Comparison of ENCODE assay signal across 1 cellular context in the genomic region with DNA sequence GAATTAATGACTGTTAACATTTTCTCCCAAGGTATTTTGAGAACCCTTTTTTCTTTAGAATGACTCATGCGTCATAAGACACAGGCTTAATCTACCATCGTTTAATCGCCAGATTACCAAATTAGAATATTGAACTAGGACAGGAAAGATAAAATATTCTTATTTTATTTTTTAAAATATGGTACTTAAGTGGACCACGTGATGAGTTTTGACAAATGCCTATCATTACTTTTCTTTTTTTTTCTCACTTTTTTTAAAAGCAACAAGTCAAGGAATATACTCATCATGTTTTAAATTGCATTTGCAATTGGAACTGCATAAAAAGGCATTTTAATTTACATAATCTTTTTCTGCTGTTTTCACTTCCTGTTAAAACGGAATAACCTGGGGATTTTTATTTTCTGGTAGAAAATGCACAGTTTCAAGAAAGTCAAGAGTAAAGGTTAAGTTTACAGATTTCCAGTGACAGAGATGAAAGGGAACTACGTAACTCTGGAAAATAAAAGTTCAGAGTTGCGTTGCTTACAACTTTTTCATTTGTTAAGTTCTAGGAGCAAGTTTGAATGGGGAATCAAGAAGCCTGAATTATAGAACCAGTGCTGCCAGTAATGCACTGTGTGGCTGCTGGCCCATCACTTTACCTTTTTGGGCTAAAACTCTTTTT.
TF ChIP-seq lines count a peak whose summit lies in the region.

No MANE protein-coding gene starts in this region.

TF ChIP-seq in HepG2, 621 proteins besides CTCF, POLR2A, EP300 and RAD21 (continued from another document and continues in another):
- TF ChIP-seq, protein P1, sequence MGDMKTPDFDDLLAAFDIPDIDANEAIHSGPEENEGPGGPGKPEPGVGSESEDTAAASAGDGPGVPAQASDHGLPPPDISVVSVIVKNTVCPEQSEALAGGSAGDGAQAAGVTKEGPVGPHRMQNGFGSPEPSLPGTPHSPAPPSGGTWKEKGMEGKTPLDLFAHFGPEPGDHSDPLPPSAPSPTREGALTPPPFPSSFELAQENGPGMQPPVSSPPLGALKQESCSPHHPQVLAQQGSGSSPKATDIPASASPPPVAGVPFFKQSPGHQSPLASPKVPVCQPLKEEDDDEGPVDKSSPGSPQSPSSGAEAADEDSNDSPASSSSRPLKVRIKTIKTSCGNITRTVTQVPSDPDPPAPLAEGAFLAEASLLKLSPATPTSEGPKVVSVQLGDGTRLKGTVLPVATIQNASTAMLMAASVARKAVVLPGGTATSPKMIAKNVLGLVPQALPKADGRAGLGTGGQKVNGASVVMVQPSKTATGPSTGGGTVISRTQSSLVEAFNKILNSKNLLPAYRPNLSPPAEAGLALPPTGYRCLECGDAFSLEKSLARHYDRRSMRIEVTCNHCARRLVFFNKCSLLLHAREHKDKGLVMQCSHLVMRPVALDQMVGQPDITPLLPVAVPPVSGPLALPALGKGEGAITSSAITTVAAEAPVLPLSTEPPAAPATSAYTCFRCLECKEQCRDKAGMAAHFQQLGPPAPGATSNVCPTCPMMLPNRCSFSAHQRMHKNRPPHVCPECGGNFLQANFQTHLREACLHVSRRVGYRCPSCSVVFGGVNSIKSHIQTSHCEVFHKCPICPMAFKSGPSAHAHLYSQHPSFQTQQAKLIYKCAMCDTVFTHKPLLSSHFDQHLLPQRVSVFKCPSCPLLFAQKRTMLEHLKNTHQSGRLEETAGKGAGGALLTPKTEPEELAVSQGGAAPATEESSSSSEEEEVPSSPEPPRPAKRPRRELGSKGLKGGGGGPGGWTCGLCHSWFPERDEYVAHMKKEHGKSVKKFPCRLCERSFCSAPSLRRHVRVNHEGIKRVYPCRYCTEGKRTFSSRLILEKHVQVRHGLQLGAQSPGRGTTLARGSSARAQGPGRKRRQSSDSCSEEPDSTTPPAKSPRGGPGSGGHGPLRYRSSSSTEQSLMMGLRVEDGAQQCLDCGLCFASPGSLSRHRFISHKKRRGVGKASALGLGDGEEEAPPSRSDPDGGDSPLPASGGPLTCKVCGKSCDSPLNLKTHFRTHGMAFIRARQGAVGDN (CRISPR knock-in tag; IDR thresholded peaks at IDR 0.05), result no peak
- TF ChIP-seq NR1H2 (CRISPR knock-in tag; IDR thresholded peaks at IDR 0.05; ENCODE audit: borderline replicate concordance, low read depth) (no peak), ATF1 (CRISPR knock-in tag; IDR thresholded peaks at IDR 0.05) (peak; percentile 34; the same call in 1 of the 2 replicates), ZNF235 (CRISPR knock-in tag; IDR thresholded peaks at IDR 0.05; ENCODE audit: borderline replicate concordance) (no peak), NFIC (IDR thresholded peaks at IDR 0.05; ENCODE audit: low read length) (0 out of 2 replicates have a peak, but pooled peaks have one; percentile 62), ZNF670 (CRISPR knock-in tag; IDR thresholded peaks at IDR 0.05; ENCODE audit: borderline replicate concordance) (no peak), ZNF292 (CRISPR knock-in tag; IDR thresholded peaks at IDR 0.05; ENCODE audit: borderline replicate concordance, low read depth) (no peak), AHR (CRISPR knock-in tag; IDR thresholded peaks at IDR 0.05) (no peak), SAP130 (CRISPR knock-in tag; IDR thresholded peaks at IDR 0.05; ENCODE audit: low read depth) (peak; percentile 65), CREM (IDR thresholded peaks at IDR 0.05) (peak; percentile 81), CREM (CRISPR knock-in tag; IDR thresholded peaks at IDR 0.05) (no peak), RXRB (CRISPR knock-in tag; IDR thresholded peaks at IDR 0.05; ENCODE audit: borderline replicate concordance) (peak; percentile 37; the same call in 1 of the 2 replicates), HDAC1 (CRISPR knock-in tag; IDR thresholded peaks at IDR 0.05) (0 out of 2 replicates have a peak, but pooled peaks have one; percentile 27), MYC (CRISPR knock-in tag; IDR thresholded peaks at IDR 0.05; ENCODE audit: borderline replicate concordance) (no peak), ZKSCAN1 (IDR thresholded peaks at IDR 0.05; ENCODE audit: low read length) (no peak), ARHGAP35 (CRISPR knock-in tag; IDR thresholded peaks at IDR 0.05; ENCODE audit: borderline replicate concordance) (no peak), ZNF484 (CRISPR knock-in tag; IDR thresholded peaks at IDR 0.05; ENCODE audit: borderline replicate concordance, low read depth) (no peak), NR2F2 (IDR thresholded peaks at IDR 0.05; ENCODE audit: borderline replicate concordance, low read depth) (peak; percentile 61; the same call in 1 of the 2 replicates), ZNF547 (CRISPR knock-in tag; IDR thresholded peaks at IDR 0.05) (no peak), BCL6 (CRISPR knock-in tag; IDR thresholded peaks at IDR 0.05) (peak; percentile 79), HMG20A (CRISPR knock-in tag; IDR thresholded peaks at IDR 0.05; ENCODE audit: borderline replicate concordance) (peak; percentile 65; the same call in 1 of the 2 replicates), ZMYM3 (CRISPR knock-in tag; IDR thresholded peaks at IDR 0.05) (no peak), GPN1 (CRISPR knock-in tag; IDR thresholded peaks at IDR 0.05; ENCODE audit: borderline replicate concordance) (no peak), DR1 (CRISPR knock-in tag; IDR thresholded peaks at IDR 0.05) (no peak), ZNF451 (CRISPR knock-in tag; IDR thresholded peaks at IDR 0.05) (no peak), ZNF207 (IDR thresholded peaks at IDR 0.05; ENCODE audit: borderline replicate concordance) (no peak), ZNF205 (CRISPR knock-in tag; IDR thresholded peaks at IDR 0.05) (no peak), ZNF225 (CRISPR knock-in tag; IDR thresholded peaks at IDR 0.05) (no peak), ZNF124 (CRISPR knock-in tag; IDR thresholded peaks at IDR 0.05) (no peak), MBD4 (IDR thresholded peaks at IDR 0.05; ENCODE audit: borderline replicate concordance, low read length) (no peak), MLLT10 (CRISPR knock-in tag; IDR thresholded peaks at IDR 0.05) (no peak), PTBP1 (IDR thresholded peaks at IDR 0.05; ENCODE audit: low read depth, low read length, poor library complexity, severe bottlenecking) (no peak), ZNF33B (CRISPR knock-in tag; IDR thresholded peaks at IDR 0.05) (no peak), KLF12 (CRISPR knock-in tag; IDR thresholded peaks at IDR 0.05; ENCODE audit: borderline replicate concordance) (no peak), MIER3 (CRISPR knock-in tag; IDR thresholded peaks at IDR 0.05; ENCODE audit: borderline replicate concordance) (no peak), ZNF720 (CRISPR knock-in tag; IDR thresholded peaks at IDR 0.05) (no peak), FLYWCH1 (CRISPR knock-in tag; IDR thresholded peaks at IDR 0.05) (no peak)
- TF ChIP-seq, protein P2, sequence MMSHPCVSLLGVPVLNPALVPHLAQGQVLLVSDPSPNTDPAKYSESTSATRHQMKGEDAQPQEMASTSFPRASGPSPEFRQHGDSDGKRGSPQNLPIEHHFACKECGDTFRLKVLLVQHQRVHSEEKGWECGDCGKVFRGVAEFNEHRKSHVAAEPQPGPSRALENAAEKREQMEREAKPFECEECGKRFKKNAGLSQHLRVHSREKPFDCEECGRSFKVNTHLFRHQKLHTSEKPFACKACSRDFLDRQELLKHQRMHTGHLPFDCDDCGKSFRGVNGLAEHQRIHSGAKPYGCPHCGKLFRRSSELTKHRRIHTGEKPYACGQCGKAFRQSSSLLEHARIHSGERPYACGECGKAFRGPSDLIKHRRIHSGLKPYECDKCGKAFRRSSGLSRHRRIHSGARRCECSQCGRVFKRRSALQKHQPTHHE (CRISPR knock-in tag; IDR thresholded peaks at IDR 0.05; ENCODE audit: borderline replicate concordance), result no peak
- TF ChIP-seq, protein P3, sequence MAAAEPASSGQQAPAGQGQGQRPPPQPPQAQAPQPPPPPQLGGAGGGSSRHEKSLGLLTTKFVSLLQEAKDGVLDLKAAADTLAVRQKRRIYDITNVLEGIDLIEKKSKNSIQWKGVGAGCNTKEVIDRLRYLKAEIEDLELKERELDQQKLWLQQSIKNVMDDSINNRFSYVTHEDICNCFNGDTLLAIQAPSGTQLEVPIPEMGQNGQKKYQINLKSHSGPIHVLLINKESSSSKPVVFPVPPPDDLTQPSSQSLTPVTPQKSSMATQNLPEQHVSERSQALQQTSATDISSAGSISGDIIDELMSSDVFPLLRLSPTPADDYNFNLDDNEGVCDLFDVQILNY (CRISPR knock-in tag; conservative IDR thresholded peaks at IDR 0.05), result no peak
- TF ChIP-seq, protein P4, sequence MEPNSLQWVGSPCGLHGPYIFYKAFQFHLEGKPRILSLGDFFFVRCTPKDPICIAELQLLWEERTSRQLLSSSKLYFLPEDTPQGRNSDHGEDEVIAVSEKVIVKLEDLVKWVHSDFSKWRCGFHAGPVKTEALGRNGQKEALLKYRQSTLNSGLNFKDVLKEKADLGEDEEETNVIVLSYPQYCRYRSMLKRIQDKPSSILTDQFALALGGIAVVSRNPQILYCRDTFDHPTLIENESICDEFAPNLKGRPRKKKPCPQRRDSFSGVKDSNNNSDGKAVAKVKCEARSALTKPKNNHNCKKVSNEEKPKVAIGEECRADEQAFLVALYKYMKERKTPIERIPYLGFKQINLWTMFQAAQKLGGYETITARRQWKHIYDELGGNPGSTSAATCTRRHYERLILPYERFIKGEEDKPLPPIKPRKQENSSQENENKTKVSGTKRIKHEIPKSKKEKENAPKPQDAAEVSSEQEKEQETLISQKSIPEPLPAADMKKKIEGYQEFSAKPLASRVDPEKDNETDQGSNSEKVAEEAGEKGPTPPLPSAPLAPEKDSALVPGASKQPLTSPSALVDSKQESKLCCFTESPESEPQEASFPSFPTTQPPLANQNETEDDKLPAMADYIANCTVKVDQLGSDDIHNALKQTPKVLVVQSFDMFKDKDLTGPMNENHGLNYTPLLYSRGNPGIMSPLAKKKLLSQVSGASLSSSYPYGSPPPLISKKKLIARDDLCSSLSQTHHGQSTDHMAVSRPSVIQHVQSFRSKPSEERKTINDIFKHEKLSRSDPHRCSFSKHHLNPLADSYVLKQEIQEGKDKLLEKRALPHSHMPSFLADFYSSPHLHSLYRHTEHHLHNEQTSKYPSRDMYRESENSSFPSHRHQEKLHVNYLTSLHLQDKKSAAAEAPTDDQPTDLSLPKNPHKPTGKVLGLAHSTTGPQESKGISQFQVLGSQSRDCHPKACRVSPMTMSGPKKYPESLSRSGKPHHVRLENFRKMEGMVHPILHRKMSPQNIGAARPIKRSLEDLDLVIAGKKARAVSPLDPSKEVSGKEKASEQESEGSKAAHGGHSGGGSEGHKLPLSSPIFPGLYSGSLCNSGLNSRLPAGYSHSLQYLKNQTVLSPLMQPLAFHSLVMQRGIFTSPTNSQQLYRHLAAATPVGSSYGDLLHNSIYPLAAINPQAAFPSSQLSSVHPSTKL (CRISPR knock-in tag; IDR thresholded peaks at IDR 0.05), result peak; percentile 48; the same call in 1 of the 2 replicates
- TF ChIP-seq, protein P5, sequence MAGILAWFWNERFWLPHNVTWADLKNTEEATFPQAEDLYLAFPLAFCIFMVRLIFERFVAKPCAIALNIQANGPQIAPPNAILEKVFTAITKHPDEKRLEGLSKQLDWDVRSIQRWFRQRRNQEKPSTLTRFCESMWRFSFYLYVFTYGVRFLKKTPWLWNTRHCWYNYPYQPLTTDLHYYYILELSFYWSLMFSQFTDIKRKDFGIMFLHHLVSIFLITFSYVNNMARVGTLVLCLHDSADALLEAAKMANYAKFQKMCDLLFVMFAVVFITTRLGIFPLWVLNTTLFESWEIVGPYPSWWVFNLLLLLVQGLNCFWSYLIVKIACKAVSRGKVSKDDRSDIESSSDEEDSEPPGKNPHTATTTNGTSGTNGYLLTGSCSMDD (CRISPR knock-in tag; IDR thresholded peaks at IDR 0.05), result no peak
- TF ChIP-seq, protein P6, sequence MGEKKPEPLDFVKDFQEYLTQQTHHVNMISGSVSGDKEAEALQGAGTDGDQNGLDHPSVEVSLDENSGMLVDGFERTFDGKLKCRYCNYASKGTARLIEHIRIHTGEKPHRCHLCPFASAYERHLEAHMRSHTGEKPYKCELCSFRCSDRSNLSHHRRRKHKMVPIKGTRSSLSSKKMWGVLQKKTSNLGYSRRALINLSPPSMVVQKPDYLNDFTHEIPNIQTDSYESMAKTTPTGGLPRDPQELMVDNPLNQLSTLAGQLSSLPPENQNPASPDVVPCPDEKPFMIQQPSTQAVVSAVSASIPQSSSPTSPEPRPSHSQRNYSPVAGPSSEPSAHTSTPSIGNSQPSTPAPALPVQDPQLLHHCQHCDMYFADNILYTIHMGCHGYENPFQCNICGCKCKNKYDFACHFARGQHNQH (CRISPR knock-in tag; IDR thresholded peaks at IDR 0.05), result peak; percentile 54; the same call in 1 of the 2 replicates
- TF ChIP-seq, protein P7, sequence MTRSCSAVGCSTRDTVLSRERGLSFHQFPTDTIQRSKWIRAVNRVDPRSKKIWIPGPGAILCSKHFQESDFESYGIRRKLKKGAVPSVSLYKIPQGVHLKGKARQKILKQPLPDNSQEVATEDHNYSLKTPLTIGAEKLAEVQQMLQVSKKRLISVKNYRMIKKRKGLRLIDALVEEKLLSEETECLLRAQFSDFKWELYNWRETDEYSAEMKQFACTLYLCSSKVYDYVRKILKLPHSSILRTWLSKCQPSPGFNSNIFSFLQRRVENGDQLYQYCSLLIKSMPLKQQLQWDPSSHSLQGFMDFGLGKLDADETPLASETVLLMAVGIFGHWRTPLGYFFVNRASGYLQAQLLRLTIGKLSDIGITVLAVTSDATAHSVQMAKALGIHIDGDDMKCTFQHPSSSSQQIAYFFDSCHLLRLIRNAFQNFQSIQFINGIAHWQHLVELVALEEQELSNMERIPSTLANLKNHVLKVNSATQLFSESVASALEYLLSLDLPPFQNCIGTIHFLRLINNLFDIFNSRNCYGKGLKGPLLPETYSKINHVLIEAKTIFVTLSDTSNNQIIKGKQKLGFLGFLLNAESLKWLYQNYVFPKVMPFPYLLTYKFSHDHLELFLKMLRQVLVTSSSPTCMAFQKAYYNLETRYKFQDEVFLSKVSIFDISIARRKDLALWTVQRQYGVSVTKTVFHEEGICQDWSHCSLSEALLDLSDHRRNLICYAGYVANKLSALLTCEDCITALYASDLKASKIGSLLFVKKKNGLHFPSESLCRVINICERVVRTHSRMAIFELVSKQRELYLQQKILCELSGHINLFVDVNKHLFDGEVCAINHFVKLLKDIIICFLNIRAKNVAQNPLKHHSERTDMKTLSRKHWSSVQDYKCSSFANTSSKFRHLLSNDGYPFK (CRISPR knock-in tag; IDR thresholded peaks at IDR 0.05; ENCODE audit: borderline replicate concordance), result no peak
- TF ChIP-seq, protein P8, sequence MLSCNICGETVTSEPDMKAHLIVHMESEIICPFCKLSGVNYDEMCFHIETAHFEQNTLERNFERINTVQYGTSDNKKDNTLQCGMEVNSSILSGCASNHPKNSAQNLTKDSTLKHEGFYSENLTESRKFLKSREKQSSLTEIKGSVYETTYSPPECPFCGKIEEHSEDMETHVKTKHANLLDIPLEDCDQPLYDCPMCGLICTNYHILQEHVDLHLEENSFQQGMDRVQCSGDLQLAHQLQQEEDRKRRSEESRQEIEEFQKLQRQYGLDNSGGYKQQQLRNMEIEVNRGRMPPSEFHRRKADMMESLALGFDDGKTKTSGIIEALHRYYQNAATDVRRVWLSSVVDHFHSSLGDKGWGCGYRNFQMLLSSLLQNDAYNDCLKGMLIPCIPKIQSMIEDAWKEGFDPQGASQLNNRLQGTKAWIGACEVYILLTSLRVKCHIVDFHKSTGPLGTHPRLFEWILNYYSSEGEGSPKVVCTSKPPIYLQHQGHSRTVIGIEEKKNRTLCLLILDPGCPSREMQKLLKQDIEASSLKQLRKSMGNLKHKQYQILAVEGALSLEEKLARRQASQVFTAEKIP (CRISPR knock-in tag; IDR thresholded peaks at IDR 0.05; ENCODE audit: borderline replicate concordance), result no peak
